ENCODE assay signal across 8 cellular contexts in the genomic region with DNA sequence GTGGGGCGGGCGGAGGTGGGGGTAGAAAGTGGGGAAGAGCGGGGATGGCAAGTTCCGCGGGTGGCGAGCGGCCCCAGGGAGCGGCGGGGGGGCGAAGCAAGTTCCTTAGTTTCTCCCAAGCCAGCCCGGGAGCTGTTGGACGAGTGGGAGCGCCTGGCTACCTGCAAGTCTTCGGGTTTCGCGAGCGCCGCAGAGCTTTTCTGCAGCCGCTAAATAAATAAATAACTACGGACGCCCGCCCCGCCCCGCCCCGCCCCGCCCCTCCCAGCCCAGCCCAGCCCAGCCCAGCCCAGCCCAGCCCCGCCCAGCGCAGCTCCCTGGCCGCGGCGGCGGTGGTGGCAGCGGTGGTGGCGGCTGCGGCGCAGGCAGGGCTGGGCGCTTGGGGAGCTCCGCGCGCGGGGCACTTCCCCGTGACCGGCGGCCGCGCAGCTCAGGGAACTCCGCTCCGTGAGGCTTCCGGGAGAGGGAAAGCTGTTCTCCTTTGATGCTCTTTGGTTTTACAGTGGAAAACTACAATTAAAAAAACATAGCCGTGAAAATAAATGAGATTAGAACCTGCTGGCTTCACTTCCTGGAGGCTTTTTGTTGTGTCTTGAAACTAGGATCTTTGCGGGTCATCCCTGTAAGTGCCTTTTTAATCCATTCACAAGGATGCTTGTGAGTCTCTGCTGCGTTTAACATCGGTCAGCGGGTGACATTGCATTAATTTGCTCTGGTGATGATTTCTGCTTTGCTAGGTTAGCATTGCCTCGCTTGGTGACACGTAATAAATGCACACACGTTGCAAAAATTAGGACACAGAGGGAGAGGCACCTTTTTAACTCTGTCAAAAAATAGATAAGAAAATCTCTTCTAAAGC. TPM values are rescaled to one million over a fixed set of nuclear protein-coding genes. Genes with fewer than 3 reads are reported as not detected.
DNase-seq lines count a peak whose midpoint lies in the region; ATAC-seq and TF ChIP-seq lines count a peak whose summit lies in the region.

A gene (plus strand): TSS at position 438 of the 859 bp plus-strand sequence. CDS start 5,498 bp downstream, outside the sequence.

- TF ChIP-seq CTCF in AG04450 (IDR thresholded peaks at IDR 0.05; ENCODE audit: low read depth, low read length), result no peak

- no peaks in the 10 kb centered on the region for H3K27me3 Mint-ChIP-seq in activated T-cell treated with anti-CD3 and anti-CD28 coated beads, Interleukin-2, amount 50 U/mL, for 4 hours (ENCODE audit: low read depth)

- H3K9me3 ChIP-seq in AG04450 (ENCODE audit: control insufficient read depth, insufficient read depth, low read length), result no peaks in the 10 kb centered on the region
- H3K9me3 ChIP-seq in mucosa of stomach (ENCODE audit: control insufficient read depth, low read length), result no peaks in the 10 kb centered on the region

- peaks cover 10% of the 10 kb centered on the region for H3K4me1 Mint-ChIP-seq in activated T-cell treated with anti-CD3 and anti-CD28 coated beads, Interleukin-2, amount 50 U/mL, for 4 hours (ENCODE audit: low read depth)

- H3K9me3 Mint-ChIP-seq in activated T-cell treated with anti-CD3 and anti-CD28 coated beads, Interleukin-2, amount 50 U/mL, for 4 hours, result no peaks in the 10 kb centered on the region

- H3K36me3 Mint-ChIP-seq in activated T-cell treated with anti-CD3 and anti-CD28 coated beads, Interleukin-2, amount 50 U/mL, for 4 hours (ENCODE audit: insufficient read depth), result no peaks in the 10 kb centered on the region

- CTCF ChIA-PET in AG04450 (lab: Charles Lee), result interaction anchor here (0.6 to 1.5 kb wide), 2 partner anchors 17 to 47 kb away, joined by 3 read pairs; no protein-coding TSS in a partner anchor

- no peaks in the 10 kb centered on the region for H3K36me3 ChIP-seq in mucosa of stomach (ENCODE audit: control insufficient read depth, insufficient read depth, low read length)

- peak; percentile 38 for DNase-seq in AG04450 (ENCODE audit: low read depth, low spot score)
- DNase-seq in NOMO-1 treated with DMSO at 0.1 percent for 48 hours (lab: John Stamatoyannopoulos, UW; ENCODE audit: unreplicated experiment), result peak; percentile 59
- peak; percentile 33 for DNase-seq in activated T-cell treated with anti-CD3 and anti-CD28 coated beads, Interleukin-2, amount 50 U/mL, for 4 hours
- DNase-seq in stimulated activated CD8-positive, alpha-beta memory T cell treated with anti-CD3 and anti-CD28 coated beads, Interleukin-4, amount 100 ng/mL, for 48 hours, result peak; percentile 76

- POLR2A ChIA-PET in AG04450 (lab: Yijun Ruan, JAX), result interaction anchor here (0.5 to 1.3 kb wide), 11 partner anchors 23 to 296 kb away, joined by 3 to 7 read pairs (median 4); a partner anchor contains a TSS

- H3K9ac ChIP-seq in mucosa of stomach (ENCODE audit: low read length), result peak within 1 kb of the TSS; percentile 78

- H3K4me3 ChIP-seq in AG04450 (ENCODE audit: low read depth, low read length) (peak within 1 kb of the TSS; percentile 68), mucosa of stomach (ENCODE audit: low read length) (no peak within 1 kb of the TSS)

- H3K27me3 ChIP-seq in AG04450 (ENCODE audit: control insufficient read depth, insufficient read depth, low read length) (no peaks in the 10 kb centered on the region), mucosa of stomach (ENCODE audit: control insufficient read depth, insufficient read depth, low read length) (peaks cover 6% of the 10 kb centered on the region)

- H3K4me3 Mint-ChIP-seq in activated T-cell treated with anti-CD3 and anti-CD28 coated beads, Interleukin-2, amount 50 U/mL, for 4 hours, result peak within 1 kb of the TSS; percentile 82

- peaks cover 9% of the 10 kb centered on the region for H3K4me1 ChIP-seq in mucosa of stomach (ENCODE audit: control insufficient read depth, insufficient read depth, low read length)

- peak within 1 kb of the TSS; percentile 88 for H3K27ac ChIP-seq in AG04450 (ENCODE audit: low read depth, low read length)

- ATAC-seq in GM18511 (IDR thresholded peaks at IDR 0.05; ENCODE audit: unreplicated experiment) (peak; percentile 80), HG03097 (IDR thresholded peaks at IDR 0.05; ENCODE audit: low FRiP score, unreplicated experiment) (peak; percentile 44), esophagus mucosa (peak; percentile 89)
- peak; percentile 95 to 97 for ATAC-seq in activated T-cell treated with anti-CD3 and anti-CD28 coated beads, Interleukin-2, amount 50 U/mL, for 4 hours

RNA-seq across cellular contexts. Expression of the gene that starts here (rescaled TPM):
- polyA plus RNA-seq in AG04450 (2011; rRNA removed), result 0.56 and 0.81 TPM in 2 replicates
- not detected in 2 replicates for polyA minus RNA-seq in AG04450 (2011; rRNA and poly(A)+ RNA removed)
- total RNA-seq in activated T-cell treated with anti-CD3 and anti-CD28 coated beads, Interleukin-2, amount 50 U/mL, for 4 hours, result not detected
- total RNA-seq in esophagus mucosa, result not detected

Comparison
In these comparisons a context has a peak if more than half of its experiments do, and no peak if none do; other contexts are left out.
1. Peak in DNase-seq, H3K4me3 ChIP-seq and H3K27ac ChIP-seq in AG04450; RNA of the gene not detected or under 1 TPM.
2. Peak in DNase-seq and ATAC-seq in activated T-cell treated with anti-CD3 and anti-CD28 coated beads, Interleukin-2, amount 50 U/mL, for 4 hours; RNA of the gene not detected or under 1 TPM.
3. Peak in ATAC-seq in esophagus mucosa; RNA of the gene not detected or under 1 TPM.
4. ATAC-seq: peak in every context shown above with its lines; median percentile 96 in activated T-cell treated with anti-CD3 and anti-CD28 coated beads, Interleukin-2, amount 50 U/mL, for 4 hours; 89 in esophagus mucosa; 80 in GM18511; 44 in HG03097.